In the genomic region with DNA sequence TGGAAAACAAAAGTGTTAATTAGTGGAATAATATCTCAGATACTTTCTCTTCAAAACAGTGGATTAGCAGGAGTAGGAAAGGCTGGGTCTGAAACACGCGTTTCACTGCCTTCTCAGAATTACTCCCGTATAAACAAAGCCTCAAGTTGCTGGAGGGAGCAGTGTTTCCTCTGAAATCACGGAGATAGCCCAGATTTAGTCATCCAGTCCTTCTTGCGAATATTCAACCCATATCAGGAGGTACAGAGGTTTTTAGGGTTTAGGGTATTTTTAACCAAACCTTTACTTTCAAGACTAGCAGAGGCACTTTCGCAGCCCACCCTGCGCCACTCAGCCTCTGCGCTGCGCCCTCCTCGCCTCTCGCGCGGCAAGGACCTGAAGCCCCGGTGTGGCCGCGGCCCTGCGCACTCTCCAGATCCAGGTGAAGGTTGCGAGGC, we compare ENCODE assay signal across 8 cellular contexts. TPM values are rescaled to one million over a fixed set of nuclear protein-coding genes. Genes with fewer than 3 reads are reported as not detected.
DNase-seq lines count a peak whose midpoint lies in the region; ATAC-seq and TF ChIP-seq lines count a peak whose summit lies in the region.

No MANE protein-coding gene starts in this region.

- ATAC-seq in effector memory CD8-positive, alpha-beta T cell (replicated peaks) = peak; percentile 1
- ATAC-seq in upper lobe of left lung (ENCODE audit: low FRiP score in 2 of 2) (peak in 1 of 2 donors; percentile 18), GM18858 (IDR thresholded peaks at IDR 0.05; ENCODE audit: unreplicated experiment) (no peak), GM21717 (IDR thresholded peaks at IDR 0.05; ENCODE audit: unreplicated experiment) (no peak)

- 0 to 6% methylated on average over 5 to 17 of the region's 18 CpGs for WGBS in upper lobe of left lung, 2 donors

- peak overlapping the region; percentile 82 to 87 for H3K4me3 Mint-ChIP-seq in effector memory CD8-positive, alpha-beta T cell

- H3K9me3 ChIP-seq in upper lobe of left lung = no peaks in the 10 kb centered on the region

- TF ChIP-seq POLR2A in upper lobe of left lung (IDR thresholded peaks at IDR 0.05) = no peak

- H3K9me3 Mint-ChIP-seq in effector memory CD8-positive, alpha-beta T cell = no peaks in the 10 kb centered on the region

- peaks cover 16 to 36% (median 23%) of the 10 kb centered on the region in 4 donors for H3K4me1 ChIP-seq in upper lobe of left lung

- no peak for TF ChIP-seq CTCF in upper lobe of left lung (IDR thresholded peaks at IDR 0.05)

- H3K27me3 ChIP-seq in H7 (ENCODE audit: control insufficient read depth, insufficient read depth, low read length) (peaks cover 3% of the 10 kb centered on the region; the same call in 1 of the 2 replicates), upper lobe of left lung (peaks cover 0 to 9% (median 0%) of the 10 kb centered on the region in 4 donors)

- peaks cover 18 to 29% of the 10 kb centered on the region in 2 donors for H3K27me3 Mint-ChIP-seq in effector memory CD8-positive, alpha-beta T cell

- peaks cover 7 to 14% of the 10 kb centered on the region in 2 donors for H3K4me1 Mint-ChIP-seq in effector memory CD8-positive, alpha-beta T cell (ENCODE audit: low read depth in 2 of 2)

- H3K4me3 ChIP-seq in H7 (ENCODE audit: insufficient read depth, low read depth, low read length) (peak overlapping the region; percentile 82), upper lobe of left lung (peak overlapping the region; percentile 50 to 82 (median 68))

- H3K36me3 Mint-ChIP-seq in effector memory CD8-positive, alpha-beta T cell (ENCODE audit: insufficient read depth) = peaks cover 16% of the 10 kb centered on the region

- H3K36me3 ChIP-seq in H7 (replicated peaks; ENCODE audit: control insufficient read depth, insufficient read depth, low read length) = no peaks in the 10 kb centered on the region
- no peaks in the 10 kb centered on the region for H3K36me3 ChIP-seq in upper lobe of left lung

- no peak for TF ChIP-seq EP300 in upper lobe of left lung (IDR thresholded peaks at IDR 0.05)

- H3K27ac ChIP-seq in upper lobe of left lung = peak overlapping the region; percentile 96 to 99 (median 98)

- DNase-seq in CD1c-positive myeloid dendritic cell (ENCODE audit: extremely low spot score) = peak; percentile 39
- no peak for DNase-seq in H7
- DNase-seq in RPMI7951 (ENCODE audit: low read depth) = peak; percentile 69
- DNase-seq in effector memory CD8-positive, alpha-beta T cell = peak in 1 of 3 experiments; percentile 48
- DNase-seq in midbrain (lab: John Stamatoyannopoulos, UW) = peak; percentile 54
- peak in 1 of 2 donors; percentile 22 for DNase-seq in upper lobe of left lung

- peak overlapping the region; percentile 65 to 73 for H3K27ac Mint-ChIP-seq in effector memory CD8-positive, alpha-beta T cell

RNA-seq across cellular contexts. Expression of a gene that starts 2.1 kb away (rescaled TPM):
- 7.6 and 8.5 TPM in 2 replicates for total RNA-seq in H7 (2014; rRNA removed; shearing (Covaris generic))
- 8.6 and 10.1 TPM in 2 replicates for total RNA-seq in RPMI7951 (2014; rRNA removed; shearing (Covaris generic))
- 10 to 100 TPM; 26.0 to 68.3 (median 37.0) TPM for total RNA-seq in upper lobe of left lung

RNA-seq across cellular contexts. Expression of a gene that starts 55.1 kb away (rescaled TPM):
- total RNA-seq in H7 (2014; rRNA removed; shearing (Covaris generic)) = 9.1 and 17.7 TPM in 2 replicates
- 11.9 and 19.6 TPM in 2 replicates for total RNA-seq in RPMI7951 (2014; rRNA removed; shearing (Covaris generic))
- 10 to 100 TPM in 4 of 6 donors, 1 to 10 TPM in 2; 2.1 to 24.0 (median 16.7) TPM for total RNA-seq in upper lobe of left lung
